19 cellular contexts compared by ENCODE assay signal in genomic region chr6:144466716-144467115, GRCh38.
"Had no signal": no experiment of that assay in that cellular context is flagged by ENCODE, and none has a peak within 500 bp of the region (broad histone marks: within the 10 kb centered on the region; RNA-seq: fewer than 3 reads in every experiment).

No MANE protein-coding gene starts in this region.

- H3K27ac ChIP-seq: ascending aorta, breast epithelium, epithelial cell of prostate, gastrocnemius medialis, heart right ventricle, lower lobe of right lung, WERI-Rb-1 had no signal

- ATAC-seq: activated CD4-positive, alpha-beta T cell treated with anti-CD3 and anti-CD28 coated beads for 36 hours; activated CD8-positive, alpha-beta T cell treated with anti-CD3 and anti-CD28 coated beads, Interleukin-2, amount 10 ng/mL, durations not matched to agents 7 days and 5 days; activated T-cell treated with anti-CD3 and anti-CD28 coated beads, Interleukin-2, amount 50 U/mL, for 72 hours; gastrocnemius medialis; heart right ventricle; left cardiac atrium; lower lobe of right lung had no signal

- H3K9me3 Mint-ChIP-seq: activated T-cell treated with anti-CD3 and anti-CD28 coated beads, Interleukin-2, amount 50 U/mL, for 72 hours; type B pancreatic cell had no signal

- H3K36me3 ChIP-seq: breast epithelium, WERI-Rb-1 had no signal

- H3K4me1 ChIP-seq: ascending aorta, breast epithelium, gastrocnemius medialis had no signal

- DNase-seq: activated CD4-positive, alpha-beta T cell treated with anti-CD3 and anti-CD28 coated beads for 36 hours; activated CD8-positive, alpha-beta memory T cell treated with anti-CD3 and anti-CD28 coated beads, Interleukin-2, amount 50 U/mL, for 48 hours; activated CD8-positive, alpha-beta T cell treated with anti-CD3 and anti-CD28 coated beads, Interleukin-2, amount 10 ng/mL, durations not matched to agents 7 days and 5 days; activated T-cell treated with anti-CD3 and anti-CD28 coated beads, Interleukin-2, amount 50 U/mL, for 72 hours; dermis blood vessel endothelial cell; gastrocnemius medialis; heart right ventricle; left cardiac atrium; lower lobe of right lung; posterior cingulate gyrus; stimulated activated CD4-positive, alpha-beta T cell treated with anti-CD3 and anti-CD28 coated beads, Interleukin-2, amount 100 ng/mL, for 48 hours; stimulated activated naive CD4-positive, alpha-beta T cell; substantia nigra; T-helper 1 cell had no signal

- H3K27me3 Mint-ChIP-seq: activated CD4-positive, alpha-beta T cell treated with anti-CD3 and anti-CD28 coated beads for 36 hours; type B pancreatic cell had no signal

- H3K4me3 ChIP-seq: ascending aorta, breast epithelium, gastrocnemius medialis, heart right ventricle, lower lobe of right lung had no signal

- H3K27me3 ChIP-seq: ascending aorta, breast epithelium, gastrocnemius medialis, heart right ventricle had no signal

- H3K27ac Mint-ChIP-seq: activated CD4-positive, alpha-beta T cell treated with anti-CD3 and anti-CD28 coated beads for 36 hours; activated CD8-positive, alpha-beta T cell treated with anti-CD3 and anti-CD28 coated beads, Interleukin-2, amount 10 ng/mL, durations not matched to agents 7 days and 5 days; activated T-cell treated with anti-CD3 and anti-CD28 coated beads, Interleukin-2, amount 50 U/mL, for 72 hours; type B pancreatic cell had no signal

- H3K4me3 Mint-ChIP-seq: activated CD4-positive, alpha-beta T cell treated with anti-CD3 and anti-CD28 coated beads for 36 hours; activated CD8-positive, alpha-beta T cell treated with anti-CD3 and anti-CD28 coated beads, Interleukin-2, amount 10 ng/mL, durations not matched to agents 7 days and 5 days; activated T-cell treated with anti-CD3 and anti-CD28 coated beads, Interleukin-2, amount 50 U/mL, for 72 hours; type B pancreatic cell had no signal
